7 cellular contexts compared by ENCODE assay signal in the genomic region with DNA sequence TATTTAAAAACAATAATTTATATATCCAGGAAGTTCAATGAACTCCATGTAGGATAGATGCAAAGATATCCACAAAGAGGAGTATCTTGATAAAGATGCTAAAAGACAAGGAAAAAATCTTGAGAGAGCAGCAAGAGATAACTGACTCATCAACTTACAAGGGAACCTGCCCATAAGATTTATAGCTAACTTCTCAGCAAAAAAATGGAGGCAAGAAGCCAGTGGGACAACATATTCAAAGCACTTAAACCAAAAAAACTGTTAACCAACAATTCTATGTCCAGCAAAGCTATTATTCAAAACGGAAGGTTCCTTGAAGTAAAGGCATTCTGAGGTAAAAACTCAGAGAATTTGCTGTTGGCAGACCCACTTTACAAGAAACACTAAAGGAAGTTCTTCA.
"Had no signal": no experiment of that assay in that cellular context is flagged by ENCODE, and none has a peak within 500 bp of the region (broad histone marks: within the 10 kb centered on the region; RNA-seq: fewer than 3 reads in every experiment).

No MANE protein-coding gene starts in this region.

- H3K4me3 ChIP-seq: GM23248 had no signal

- H3K27ac ChIP-seq: GM23248, HL-60 had no signal

- DNase-seq: GM23248, GOT3, H9, HCEC 1CT, HFFc6, KG1 had no signal
